21 cellular contexts compared by ENCODE assay signal in genomic region chr1:115660151-115660550, GRCh38. TPM values are rescaled to one million over a fixed set of nuclear protein-coding genes. Genes with fewer than 3 reads are reported as not detected.
DNase-seq lines count a peak whose midpoint lies in the region; ATAC-seq, FAIRE-seq and TF ChIP-seq lines count a peak whose summit lies in the region.
"Had no signal": no experiment of that assay in that cellular context is flagged by ENCODE, and none has a peak within 500 bp of the region (broad histone marks: within the 10 kb centered on the region; RNA-seq: fewer than 3 reads in every experiment).

No MANE protein-coding gene starts in this region.

- H3K9me3 Mint-ChIP-seq in natural killer cell treated with Interleukin-12 subunit alpha and Interleukin-12 subunit beta and Interleukin-15 and Interleukin-18, amount 100 ng/mL, for 72 hours = no peaks in the 10 kb centered on the region
- H3K9me3 Mint-ChIP-seq: CD8-positive, alpha-beta T cell; HFFc6 had no signal

- H3K4ac ChIP-seq in H1 (replicated peaks; ENCODE audit: insufficient read length, low read depth, low read length) = no peak overlapping the region

- no peak overlapping the region for H4K8ac ChIP-seq in H1 (ENCODE audit: extremely low read depth, insufficient read depth, low read length)

- no peak overlapping the region for H3K56ac ChIP-seq in H1 (replicated peaks; ENCODE audit: insufficient read length, low read depth, low read length)

- FAIRE-seq in H1 (lab: Jason Lieb, UNC) (no peak), kidney (lab: Jason Lieb, UNC) (no peak)
- FAIRE-seq: GM12878, H54, K562 had no signal

- H2AK5ac ChIP-seq in H1 (ENCODE audit: low read depth, low read length) = no peak overlapping the region

- POLR2A ChIA-PET in H1 (lab: Charles Lee; ENCODE audit: partially characterized antibody) = no interaction called here

- no peak for TF ChIP-seq RAD21 in H1 (IDR thresholded peaks at IDR 0.05 in 1 of 2, conservative IDR thresholded peaks at IDR 0.05 in 1 of 2; ENCODE audit: low read depth in 2 of 2, low read length in 2 of 2)

- H2BK5ac ChIP-seq in H1 (ENCODE audit: low read depth, low read length) = peak overlapping the region; percentile 64; the same call in 1 of the 2 replicates

- H3K18ac ChIP-seq in H1 (ENCODE audit: extremely low read depth, low read length) = no peak overlapping the region

- H4K20me1 ChIP-seq in H1 (replicated peaks in 1 of 2; ENCODE audit: control insufficient read depth in 1 of 2, insufficient read depth in 2 of 2, low read length in 2 of 2) = peaks cover 2 to 7% of the 10 kb centered on the region in 2 experiments
- H4K20me1 ChIP-seq: BLaER1 treated with 17β-estradiol and CSF1 and Interleukin-3, amounts not matched to agents 10 nM and 100 nM had no signal

- no peak overlapping the region for H4K91ac ChIP-seq in H1 (replicated peaks; ENCODE audit: insufficient read length, low read length)

- intact Hi-C loops in kidney (cut with DNase I) = no loop called here

- H3K27me3 ChIP-seq in HUES48 (ENCODE audit: control insufficient read depth, insufficient read depth, low read length) = no peaks in the 10 kb centered on the region
- H3K27me3 ChIP-seq in H1 (replicated peaks in 1 of 4; ENCODE audit: control insufficient read depth in 3 of 4, extremely low read depth in 1 of 4, insufficient read depth in 3 of 4, low read length in 3 of 4) = no peaks in the 10 kb centered on the region
- H3K27me3 ChIP-seq: BLaER1 treated with 17β-estradiol and CSF1 and Interleukin-3, amounts not matched to agents 10 nM and 100 nM had no signal

- H3K4me2 ChIP-seq in H1 (ENCODE audit: insufficient read depth in 1 of 2, low read depth in 2 of 2, low read length in 2 of 2) = no peak overlapping the region
- H3K4me2 ChIP-seq: BLaER1 treated with 17β-estradiol and CSF1 and Interleukin-3, amounts not matched to agents 10 nM and 100 nM had no signal

- H3K4me3 ChIP-seq in HUES48 (ENCODE audit: low read depth, low read length) = no peak overlapping the region
- no peak overlapping the region for H3K4me3 ChIP-seq in H1 (ENCODE audit: extremely low read depth in 1 of 4, insufficient read depth in 2 of 4, low read depth in 3 of 4, low read length in 4 of 4)
- H3K4me3 ChIP-seq in kidney (ENCODE audit: low read length in 2 of 2) = peak overlapping the region in 1 of 2 donors; percentile 21
- H3K4me3 ChIP-seq: BLaER1 treated with 17β-estradiol and CSF1 and Interleukin-3, amounts not matched to agents 10 nM and 100 nM; GM12878; K562 had no signal

- no peaks in the 10 kb centered on the region for H3K36me3 Mint-ChIP-seq in natural killer cell treated with Interleukin-12 subunit alpha and Interleukin-12 subunit beta and Interleukin-15 and Interleukin-18, amount 100 ng/mL, for 72 hours
- H3K36me3 Mint-ChIP-seq: CD8-positive, alpha-beta T cell had no signal

- 74% methylated on average over 5 of the region's 5 CpGs; no CpG with 5 or more reads in 1 of the 2 experiments for WGBS in H1 (ENCODE audit: extremely low coverage in 1 of 2, insufficient coverage in 1 of 2, insufficient read length in 1 of 2, insufficient replicate concordance in 2 of 2, low coverage in 1 of 2, low lambda C conversion rate in 2 of 2, missing lambda C conversion rate in 1 of 2), 2 experiments

- H2BK20ac ChIP-seq in H1 (ENCODE audit: low read length) = no peak overlapping the region

- no peak overlapping the region for H2BK15ac ChIP-seq in H1 (ENCODE audit: low read length)

- H3K27ac ChIP-seq in 22Rv1 (peak overlapping the region; percentile 19; the same call in 1 of the 2 replicates), HUES48 (ENCODE audit: low read depth, low read length) (peak overlapping the region; percentile 11), H1 (ENCODE audit: low read depth, low read length) (no peak overlapping the region; the same call in 1 of the 2 replicates), kidney (ENCODE audit: low read depth in 2 of 2, low read length in 2 of 2) (peak overlapping the region; percentile 14 to 55)
- H3K27ac ChIP-seq: BLaER1 treated with 17β-estradiol and CSF1 and Interleukin-3, amounts not matched to agents 10 nM and 100 nM had no signal

- no peak for ATAC-seq in natural killer cell treated with Interleukin-12 subunit alpha and Interleukin-12 subunit beta and Interleukin-15 and Interleukin-18, amount 100 ng/mL, for 72 hours
- ATAC-seq in HG03457 (IDR thresholded peaks at IDR 0.05; ENCODE audit: unreplicated experiment) = no peak
- ATAC-seq: CD8-positive, alpha-beta T cell; GM12878; HCT116; K562 had no signal

- TF ChIP-seq CTCF in 22Rv1 (IDR thresholded peaks at IDR 0.05) (no peak), H1 (IDR thresholded peaks at IDR 0.05; ENCODE audit: control extremely low read depth in 1 of 3, insufficient read depth in 1 of 3, low read depth in 1 of 3, low read length in 3 of 3) (no peak), kidney (IDR thresholded peaks at IDR 0.05; ENCODE audit: borderline replicate concordance, extremely low read depth, insufficient read depth) (no peak)

- TF ChIP-seq EP300 in H1 (IDR thresholded peaks at IDR 0.05; ENCODE audit: borderline replicate concordance in 1 of 2, low read depth in 2 of 2, low read length in 2 of 2) = no peak

- H3K79me1 ChIP-seq in H1 (ENCODE audit: low read depth, low read length) = peaks cover 2% of the 10 kb centered on the region; the same call in 1 of the 2 replicates

- H3K36me3 ChIP-seq in HUES48 (ENCODE audit: control insufficient read depth, insufficient read depth, low read length) (peaks cover 47% of the 10 kb centered on the region), H1 (ENCODE audit: control insufficient read depth in 2 of 4, insufficient read depth in 4 of 4, low read length in 3 of 4) (peaks cover 4 to 17% (median 8%) of the 10 kb centered on the region in 4 experiments; a peak in 7 of 8 replicates), kidney (ENCODE audit: control insufficient read depth in 1 of 2, insufficient read depth in 2 of 2, low read length in 2 of 2) (peaks cover 8 to 14% of the 10 kb centered on the region in 2 donors)

- H3K79me2 ChIP-seq in H1 (ENCODE audit: control insufficient read depth in 1 of 2, insufficient read depth in 2 of 2, low read length in 2 of 2) = peaks cover 0 to 23% of the 10 kb centered on the region in 2 experiments; a peak in 2 of 4 replicates

- peaks cover 9 to 20% of the 10 kb centered on the region in 2 donors for H3K4me1 Mint-ChIP-seq in natural killer cell treated with Interleukin-12 subunit alpha and Interleukin-12 subunit beta and Interleukin-15 and Interleukin-18, amount 100 ng/mL, for 72 hours (ENCODE audit: low read depth in 2 of 2)
- H3K4me1 Mint-ChIP-seq: B cell had no signal

- H3K9me3 ChIP-seq in HUES48 (ENCODE audit: control insufficient read depth, insufficient read depth, low read length) (no peaks in the 10 kb centered on the region), H1 (ENCODE audit: insufficient read depth in 2 of 2, low read depth in 1 of 2, low read length in 1 of 2) (no peaks in the 10 kb centered on the region), kidney (ENCODE audit: control insufficient read depth in 1 of 2, low read length in 2 of 2) (no peaks in the 10 kb centered on the region)

- CTCF ChIA-PET in H1 (lab: Charles Lee; ENCODE audit: partially characterized antibody) = interaction anchor here (1.0 to 2.7 kb wide), 7 partner anchors 11 to 66 kb away, joined by 3 to 14 read pairs (median 5); no protein-coding TSS in a partner anchor

- H3K23me2 ChIP-seq in H1 (ENCODE audit: low read depth, low read length) = no peaks in the 10 kb centered on the region

- H3K4me1 ChIP-seq in HUES48 (ENCODE audit: control insufficient read depth, insufficient read depth, low read length) = peaks cover 17% of the 10 kb centered on the region
- peaks cover 0 to 15% (median 9%) of the 10 kb centered on the region in 4 experiments; a peak in 6 of 7 replicates for H3K4me1 ChIP-seq in H1 (replicated peaks in 1 of 4; ENCODE audit: control insufficient read depth in 3 of 4, insufficient read depth in 4 of 4, low read length in 3 of 4)
- H3K4me1 ChIP-seq in kidney (ENCODE audit: control insufficient read depth in 1 of 2, insufficient read depth in 1 of 2, low read depth in 1 of 2, low read length in 2 of 2) = peaks cover 0 to 22% of the 10 kb centered on the region in 2 donors

- H3K27me3 Mint-ChIP-seq in natural killer cell treated with Interleukin-12 subunit alpha and Interleukin-12 subunit beta and Interleukin-15 and Interleukin-18, amount 100 ng/mL, for 72 hours = no peaks in the 10 kb centered on the region
- H3K27me3 Mint-ChIP-seq: B cell had no signal

- peak overlapping the region; percentile 30; the same call in 1 of the 2 replicates for H2BK12ac ChIP-seq in H1 (ENCODE audit: low read depth, low read length)

- TF ChIP-seq POLR2A in H1 (IDR thresholded peaks at IDR 0.05; ENCODE audit: control extremely low read depth in 1 of 2, low read depth in 2 of 2, low read length in 2 of 2) = no peak

- no peak overlapping the region for H2AFZ ChIP-seq in H1 (ENCODE audit: low read length)

- H3K27ac Mint-ChIP-seq in natural killer cell treated with Interleukin-12 subunit alpha and Interleukin-12 subunit beta and Interleukin-15 and Interleukin-18, amount 100 ng/mL, for 72 hours = no peak overlapping the region
- H3K27ac Mint-ChIP-seq: B cell; CD8-positive, alpha-beta T cell; HFFc6 had no signal

- H3K4me3 Mint-ChIP-seq in natural killer cell treated with Interleukin-12 subunit alpha and Interleukin-12 subunit beta and Interleukin-15 and Interleukin-18, amount 100 ng/mL, for 72 hours = no peak overlapping the region
- H3K4me3 Mint-ChIP-seq: B cell; CD8-positive, alpha-beta T cell; HFFc6 had no signal

- H4K5ac ChIP-seq in H1 (ENCODE audit: insufficient read length, low read depth, low read length) = no peak overlapping the region

- no peak overlapping the region for H3K14ac ChIP-seq in H1 (ENCODE audit: insufficient read length)

- no peak overlapping the region for H2BK120ac ChIP-seq in H1 (replicated peaks; ENCODE audit: low read depth, low read length)

- H3K23ac ChIP-seq in H1 (ENCODE audit: insufficient read length) = no peak overlapping the region

- DNase-seq in H1 (ENCODE audit: low read depth in 1 of 2, low spot score in 2 of 2) (no peak), kidney (no peak), occipital lobe (lab: John Stamatoyannopoulos, UW) (no peak)
- DNase-seq in activated CD4-positive, alpha-beta T cell treated with anti-CD3 and anti-CD28 coated beads for 4 hours = no peak
- no peak for DNase-seq in natural killer cell treated with Interleukin-12 subunit alpha and Interleukin-12 subunit beta and Interleukin-15 and Interleukin-18, amount 100 ng/mL, for 72 hours (ENCODE audit: low spot score)
- DNase-seq: Calu3; CD8-positive, alpha-beta T cell; DMS53; DND-41; EL; HFFc6; IMR-90 had no signal

- H3K9ac ChIP-seq in HUES48 (ENCODE audit: low read depth, low read length) = no peak overlapping the region
- H3K9ac ChIP-seq in H1 (replicated peaks in 1 of 4; ENCODE audit: extremely low read depth in 1 of 4, low read depth in 3 of 4, low read length in 3 of 4) = no peak overlapping the region
- no peak overlapping the region for H3K9ac ChIP-seq in kidney (ENCODE audit: low read length in 2 of 2)
- H3K9ac ChIP-seq: BLaER1 treated with 17β-estradiol and CSF1 and Interleukin-3, amounts not matched to agents 10 nM and 100 nM had no signal

RNA-seq across cellular contexts. Expression of gene VANGL1, which starts 18.4 kb away (rescaled TPM):
- total RNA-seq in H1 (2021; fragmentation: NEBNext Ultra II Directional; extraction: Animal tissue kit (Norgen Biotek cat#: 25700)) = 13.4 and 14.6 TPM in 2 replicates
- 9.4 and 9.7 TPM in 2 replicates for polyA plus RNA-seq in H1 (2011; rRNA removed)
- polyA plus RNA-seq in H1 (2011; cell fraction: cytosol; rRNA removed) = 8.7 TPM
- polyA plus RNA-seq in H1 (2011; cell fraction: nucleus; rRNA removed) = 8.4 TPM
- polyA plus RNA-seq in H1 (2012, experiment 1 of 2) = 9.1 to 12.9 TPM (median 11.1 TPM) in 4 replicates
- polyA plus RNA-seq in H1 (2012, experiment 2 of 2) = 5.0 TPM
- polyA plus RNA-seq in H1 (2013, experiment 1 of 2) = 14.6 TPM
- 18.0 TPM for polyA plus RNA-seq in H1 (2013, experiment 2 of 2)
- polyA minus RNA-seq in H1 (2011; rRNA and poly(A)+ RNA removed) = 16.0 and 22.8 TPM in 2 replicates
- polyA minus RNA-seq in H1 (2011; cell fraction: cytosol; rRNA and poly(A)+ RNA removed) = 14.3 TPM
- polyA minus RNA-seq in H1 (2011; cell fraction: nucleus; rRNA and poly(A)+ RNA removed) = 10.1 TPM
- total RNA-seq in kidney = 12.3 TPM
- polyA plus RNA-seq in kidney (ENCODE audit: insufficient read depth, low read depth, low replicate concordance) = 2.7 TPM
- 1 to 10 TPM; 6.5 to 7.3 TPM for total RNA-seq in natural killer cell treated with Interleukin-12 subunit alpha and Interleukin-12 subunit beta and Interleukin-15 and Interleukin-18, amount 100 ng/mL, for 72 hours
- 3.6 TPM for total RNA-seq in occipital lobe
